21 cellular contexts compared by ENCODE assay signal in genomic region chr1:116579253-116579875, GRCh38.
"Had no signal": no experiment of that assay in that cellular context is flagged by ENCODE, and none has a peak within 500 bp of the region (broad histone marks: within the 10 kb centered on the region; RNA-seq: fewer than 3 reads in every experiment).

No MANE protein-coding gene starts in this region.

- H3K9me3 Mint-ChIP-seq: central memory CD8-positive, alpha-beta T cell; immature natural killer cell; naive thymus-derived CD8-positive, alpha-beta T cell; stimulated activated memory B cell treated with anti-CD40 and anti-IgM and Interleukin-4, amounts not matched to agents 10 μg/mL and 1 μg/mL and 100 μg/mL, for 72 hours; stimulated activated naive CD8-positive, alpha-beta T cell treated with anti-CD3 and anti-CD28 coated beads, Interleukin-15, Interleukin-2, amounts not matched to agents 100 ng/mL and 50 ng/mL, for 24 hours had no signal

- H3K27ac ChIP-seq: esophagus muscularis mucosa, pancreas, right lobe of liver, spleen, testis, tibial nerve had no signal

- ATAC-seq: gastrocnemius medialis; mucosa of descending colon; naive thymus-derived CD8-positive, alpha-beta T cell; pancreas; right lobe of liver; stimulated activated memory B cell treated with anti-CD40 and anti-IgM and Interleukin-4, amounts not matched to agents 10 μg/mL and 1 μg/mL and 100 μg/mL, for 72 hours had no signal

- H3K27ac Mint-ChIP-seq: naive thymus-derived CD8-positive, alpha-beta T cell; progenitor cell of endocrine pancreas; stimulated activated memory B cell treated with anti-CD40 and anti-IgM and Interleukin-4, amounts not matched to agents 10 μg/mL and 1 μg/mL and 100 μg/mL, for 72 hours; stimulated activated naive CD8-positive, alpha-beta T cell treated with anti-CD3 and anti-CD28 coated beads, Interleukin-15, Interleukin-2, amounts not matched to agents 100 ng/mL and 50 ng/mL, for 24 hours had no signal

- H3K27me3 ChIP-seq: dorsolateral prefrontal cortex, esophagus muscularis mucosa, right lobe of liver, spleen, testis, tibial nerve had no signal

- H3K4me1 ChIP-seq: gastrocnemius medialis, right lobe of liver, testis had no signal

- H3K4me3 ChIP-seq: esophagus muscularis mucosa, gastrocnemius medialis, mucosa of descending colon, pancreas, right lobe of liver, spleen, testis, tibial nerve had no signal

- H3K4me3 Mint-ChIP-seq: central memory CD8-positive, alpha-beta T cell; immature natural killer cell; naive thymus-derived CD8-positive, alpha-beta T cell; stimulated activated memory B cell treated with anti-CD40 and anti-IgM and Interleukin-4, amounts not matched to agents 10 μg/mL and 1 μg/mL and 100 μg/mL, for 72 hours; stimulated activated naive CD8-positive, alpha-beta T cell treated with anti-CD3 and anti-CD28 coated beads, Interleukin-15, Interleukin-2, amounts not matched to agents 100 ng/mL and 50 ng/mL, for 24 hours had no signal

- H3K36me3 ChIP-seq: gastrocnemius medialis, pancreas, right lobe of liver, spleen, tibial nerve had no signal

- H3K4me1 Mint-ChIP-seq: immature natural killer cell had no signal

- H3K36me3 Mint-ChIP-seq: immature natural killer cell; naive thymus-derived CD8-positive, alpha-beta T cell had no signal

- H3K27me3 Mint-ChIP-seq: progenitor cell of endocrine pancreas; stimulated activated memory B cell treated with anti-CD40 and anti-IgM and Interleukin-4, amounts not matched to agents 10 μg/mL and 1 μg/mL and 100 μg/mL, for 72 hours; stimulated activated naive CD8-positive, alpha-beta T cell treated with anti-CD3 and anti-CD28 coated beads, Interleukin-15, Interleukin-2, amounts not matched to agents 100 ng/mL and 50 ng/mL, for 24 hours had no signal

- H3K9me3 ChIP-seq: esophagus muscularis mucosa, gastrocnemius medialis, mucosa of descending colon, pancreas, right lobe of liver, spleen, testis, tibial nerve had no signal

- DNase-seq: cortex of kidney; dorsolateral prefrontal cortex; effector CD8-positive, alpha-beta T cell; gastrocnemius medialis; immature natural killer cell; mammary epithelial cell; mucosa of descending colon; naive thymus-derived CD8-positive, alpha-beta T cell; pancreas; right lobe of liver; spleen; stimulated activated CD4-positive, alpha-beta T cell treated with anti-CD3 and anti-CD28 coated beads, Interleukin-15, amount 100 ng/mL, for 24 hours; stimulated activated CD4-positive, alpha-beta T cell treated with anti-CD3 and anti-CD28 coated beads, Interleukin-1b, Interleukin-23, amount 100 ng/mL, for 48 hours; stimulated activated CD4-positive, alpha-beta T cell treated with anti-CD3 and anti-CD28 coated beads, Interleukin-4, amount 100 ng/mL, for 24 hours; testis had no signal
